24 cellular contexts compared by ENCODE assay signal in genomic region chr11:120598517-120599209, GRCh38.
"Had no signal": no experiment of that assay in that cellular context is flagged by ENCODE, and none has a peak within 500 bp of the region (broad histone marks: within the 10 kb centered on the region; RNA-seq: fewer than 3 reads in every experiment).

No MANE protein-coding gene starts in this region.

- H3K4me1 ChIP-seq: ascending aorta had no signal

- H3K9ac ChIP-seq: neural progenitor cell had no signal

- H3K27me3 ChIP-seq: ascending aorta, neural progenitor cell had no signal

- H3K36me3 ChIP-seq: ascending aorta, cardiac muscle cell, neural progenitor cell had no signal

- ATAC-seq: effector memory CD8-positive, alpha-beta T cell; natural killer cell; right cardiac atrium; stimulated activated effector memory CD8-positive, alpha-beta T cell treated with anti-CD3 and anti-CD28 coated beads, Interleukin-12 subunit alpha, Interleukin-12 subunit beta, amount 100 ng/mL, for 72 hours; stimulated activated naive CD8-positive, alpha-beta T cell treated with anti-CD3 and anti-CD28 coated beads, Interleukin-15, amount 100 ng/mL, for 72 hours had no signal

- H2AFZ ChIP-seq: neural progenitor cell had no signal

- H3K9me3 ChIP-seq: ascending aorta had no signal

- H3K4me3 ChIP-seq: ascending aorta, cardiac muscle cell, neural progenitor cell had no signal

- H3K4me2 ChIP-seq: neural progenitor cell had no signal

- H3K27ac ChIP-seq: ascending aorta, cardiac muscle cell, coronary artery, neural progenitor cell, VCaP had no signal

- DNase-seq: activated CD4-positive, alpha-beta T cell treated with anti-CD3 and anti-CD28 coated beads for 4 hours; activated CD4-positive, alpha-beta T cell treated with anti-CD3 and anti-CD28 coated beads, Interleukin-2, amount 50 U/mL, for 4 hours; activated CD8-positive, alpha-beta memory T cell treated with anti-CD3 and anti-CD28 coated beads for 24 hours; activated effector memory CD4-positive, alpha-beta T cell treated with Interleukin-2 at 50 U/mL for 16 hours; activated naive CD4-positive, alpha-beta T cell treated with anti-CD3 and anti-CD28 coated beads, Interleukin-2, amount 10 ng/mL, durations not matched to agents 7 days and 5 days; activated naive CD8-positive, alpha-beta T cell treated with anti-CD3 and anti-CD28 coated beads, Interleukin-2, amount 10 ng/mL, durations not matched to agents 7 days and 5 days; cerebellar nuclear complex; effector memory CD8-positive, alpha-beta T cell; foreskin fibroblast; immature natural killer cell; mesenchymal stem cell; natural killer cell; right cardiac atrium; stimulated activated CD4-positive, alpha-beta T cell treated with anti-CD3 and anti-CD28 coated beads, Interleukin-4, amount 100 ng/mL, for 1 hour; stimulated activated naive CD8-positive, alpha-beta T cell treated with anti-CD3 and anti-CD28 coated beads, Interleukin-15, amount 100 ng/mL, for 72 hours; substantia nigra; SW 1271; T1000 had no signal
